Comparison of ENCODE assay signal across 14 cellular contexts in genomic region chr6:100035873-100036653, GRCh38. TPM values are rescaled to one million over a fixed set of nuclear protein-coding genes. Genes with fewer than 3 reads are reported as not detected.
DNase-seq lines count a peak whose midpoint lies in the region; ATAC-seq, FAIRE-seq and TF ChIP-seq lines count a peak whose summit lies in the region.
"Had no signal": no experiment of that assay in that cellular context is flagged by ENCODE, and none has a peak within 500 bp of the region (broad histone marks: within the 10 kb centered on the region; RNA-seq: fewer than 3 reads in every experiment).

No MANE protein-coding gene starts in this region.

- no peaks in the 10 kb centered on the region for H3K36me3 ChIP-seq in K562 (ENCODE audit: control insufficient read depth, insufficient read depth, low read length)
- no peaks in the 10 kb centered on the region for H3K36me3 ChIP-seq in CD4-positive, alpha-beta memory T cell (ENCODE audit: insufficient read depth, low read length)
- no peaks in the 10 kb centered on the region for H3K36me3 ChIP-seq in right atrium auricular region

- no peak overlapping the region for H2AFZ ChIP-seq in K562 (ENCODE audit: low read depth, low read length)

- intact Hi-C loops in K562 (cut with micrococcal nuclease), result no loop called here
- intact Hi-C loops in CD4-positive, alpha-beta memory T cell (cut with micrococcal nuclease), result no loop called here
- intact Hi-C loops in head of caudate nucleus (cut with DNase I), result no loop called here

- H3K9me3 Mint-ChIP-seq in CD4-positive, alpha-beta memory T cell, result peaks cover 3 to 24% (median 14%) of the 10 kb centered on the region in 8 donors

- ATAC-seq in GM18499 (IDR thresholded peaks at IDR 0.05; ENCODE audit: insufficient read depth, unreplicated experiment) (peak; percentile 57), GM21447 (IDR thresholded peaks at IDR 0.05; ENCODE audit: unreplicated experiment) (peak; percentile 91), HG03159 (IDR thresholded peaks at IDR 0.05; ENCODE audit: unreplicated experiment) (peak; percentile 87), K562 (no peak)
- ATAC-seq: esophagus mucosa had no signal

- no peaks in the 10 kb centered on the region for H3K9me1 ChIP-seq in K562 (ENCODE audit: control insufficient read depth, insufficient read depth, low read length)

- no peaks in the 10 kb centered on the region for H3K79me2 ChIP-seq in K562 (ENCODE audit: control insufficient read depth, insufficient read depth, low read length)

- no peak overlapping the region for H3K4me2 ChIP-seq in K562 (ENCODE audit: insufficient read depth, low read length)

- H3K27me3 ChIP-seq in K562 (ENCODE audit: control insufficient read depth in 2 of 2, insufficient read depth in 2 of 2, low read length in 2 of 2), result no peaks in the 10 kb centered on the region
- H3K27me3 ChIP-seq in CD4-positive, alpha-beta memory T cell (ENCODE audit: insufficient read depth, low read length), result no peaks in the 10 kb centered on the region
- H3K27me3 ChIP-seq in right atrium auricular region, result no peaks in the 10 kb centered on the region

- POLR2A ChIA-PET in K562 (lab: Yijun Ruan, JAX), result no interaction called here
- POLR2A ChIA-PET in CD4-positive, alpha-beta memory T cell (lab: Charles Lee; ENCODE audit: partially characterized antibody), result no interaction called here

- H3K4me3 ChIP-seq in K562, result no peak overlapping the region
- H3K4me3 ChIP-seq in CD4-positive, alpha-beta memory T cell (ENCODE audit: low read length in 2 of 2), result no peak overlapping the region
- no peak overlapping the region for H3K4me3 ChIP-seq in right atrium auricular region

- H3K4me3 Mint-ChIP-seq in CD4-positive, alpha-beta memory T cell, result no peak overlapping the region
- H3K4me3 Mint-ChIP-seq: CD14-positive monocyte had no signal

- H3K27me3 Mint-ChIP-seq in CD4-positive, alpha-beta memory T cell, result peaks cover 3% of the 10 kb centered on the region in 2 donors

- no peak overlapping the region for H3K27ac ChIP-seq in K562 (ENCODE audit: extremely low read depth, low read depth, low read length)
- no peak overlapping the region for H3K27ac ChIP-seq in CD4-positive, alpha-beta memory T cell (ENCODE audit: low read depth, low read length)
- H3K27ac ChIP-seq in right atrium auricular region, result no peak overlapping the region

- in situ Hi-C loops in K562 (cut with MboI), result no loop called here

- no TSS peak for BruUV-seq in K562 (replicated peaks; lab: Mats Ljungman, UMichigan)

- no peak for TF ChIP-seq RAD21 in K562 (CRISPR knock-in tag; conservative IDR thresholded peaks at IDR 0.05 in 1 of 2, IDR thresholded peaks at IDR 0.05 in 1 of 2)

- 2% methylated on average over 8 of the region's 8 CpGs for WGBS in K562 (ENCODE audit: insufficient coverage, low coverage, missing lambda C conversion rate)

- no peak for TF ChIP-seq POLR2A in K562 (conservative IDR thresholded peaks at IDR 0.05)

- CTCF ChIA-PET in K562 (lab: Yijun Ruan, JAX; ENCODE audit: low intra/inter-chr PET ratio), result no interaction called here
- CTCF ChIA-PET in CD4-positive, alpha-beta memory T cell (lab: Charles Lee; ENCODE audit: partially characterized antibody), result interaction anchor here (1.2 to 1.5 kb wide), 2 partner anchors 34 to 41 kb away, joined by 3 to 5 read pairs; no protein-coding TSS in a partner anchor

- no peak for DNase-seq in K562 (ENCODE audit: extremely low read depth in 1 of 4, low spot score in 3 of 4)
- DNase-seq in CD4-positive, alpha-beta memory T cell, result no peak
- DNase-seq in right atrium auricular region (ENCODE audit: low spot score), result no peak
- no peak for DNase-seq in head of caudate nucleus
- DNase-seq in NAMALWA (ENCODE audit: low spot score), result no peak
- DNase-seq: activated CD8-positive, alpha-beta memory T cell treated with anti-CD3 and anti-CD28 coated beads, Interleukin-2, amount 50 U/mL, for 4 hours; stimulated activated CD4-positive, alpha-beta T cell treated with anti-CD3 and anti-CD28 coated beads, Interleukin-2, amount 100 ng/mL, for 24 hours had no signal

- H3K9ac ChIP-seq in K562 (ENCODE audit: insufficient read depth in 1 of 2, low read depth in 2 of 2, low read length in 2 of 2), result no peak overlapping the region

- no peak for TF ChIP-seq EP300 in K562 (IDR thresholded peaks at IDR 0.05; ENCODE audit: low read length)

- TF ChIP-seq CTCF in K562 (IDR thresholded peaks at IDR 0.05 in 2 of 3, conservative IDR thresholded peaks at IDR 0.05 in 1 of 3; ENCODE audit: insufficient read depth in 2 of 3, low read depth in 1 of 3, low read length in 3 of 3), result no peak
- TF ChIP-seq CTCF in right atrium auricular region (IDR thresholded peaks at IDR 0.05), result no peak

- no peaks in the 10 kb centered on the region for H3K36me3 Mint-ChIP-seq in CD4-positive, alpha-beta memory T cell
- H3K36me3 Mint-ChIP-seq: CD14-positive monocyte had no signal

- H3K4me1 Mint-ChIP-seq in CD4-positive, alpha-beta memory T cell, result peaks cover 0 to 7% (median 5%) of the 10 kb centered on the region in 4 donors
- H3K4me1 Mint-ChIP-seq: CD14-positive monocyte had no signal

- H3K4me1 ChIP-seq in K562 (replicated peaks in 1 of 2; ENCODE audit: control insufficient read depth in 2 of 2, insufficient read depth in 2 of 2, low read length in 2 of 2) (no peaks in the 10 kb centered on the region), right atrium auricular region (no peaks in the 10 kb centered on the region)
- H3K4me1 ChIP-seq in CD4-positive, alpha-beta memory T cell (ENCODE audit: insufficient read depth, low read length), result no peaks in the 10 kb centered on the region

- FAIRE-seq in K562 (lab: Jason Lieb, UNC), result peak; percentile 48

- no peaks in the 10 kb centered on the region for H3K9me3 ChIP-seq in K562 (replicated peaks; ENCODE audit: control insufficient read depth, insufficient read depth, low read depth, low read length)
- H3K9me3 ChIP-seq in CD4-positive, alpha-beta memory T cell (ENCODE audit: control insufficient read depth in 1 of 2, low read length in 2 of 2), result no peaks in the 10 kb centered on the region
- H3K9me3 ChIP-seq in right atrium auricular region, result peaks cover 0 to 4% of the 10 kb centered on the region in 2 donors

- H4K20me1 ChIP-seq in K562 (replicated peaks; ENCODE audit: control insufficient read depth, insufficient read depth, low read length), result no peaks in the 10 kb centered on the region

- no peak overlapping the region for H3K27ac Mint-ChIP-seq in CD4-positive, alpha-beta memory T cell
- H3K27ac Mint-ChIP-seq: CD14-positive monocyte had no signal

TF ChIP-seq in K562, 482 proteins besides CTCF, POLR2A, EP300 and RAD21:
- no peak for TF ChIP-seq MTA3 (IDR thresholded peaks at IDR 0.05; ENCODE audit: borderline replicate concordance)
- no peak for TF ChIP-seq ZNF57 (CRISPR knock-in tag; IDR thresholded peaks at IDR 0.05)
- TF ChIP-seq ZNF121 (CRISPR knock-in tag; conservative IDR thresholded peaks at IDR 0.05), result no peak
- TF ChIP-seq FUS (optimal IDR thresholded peaks at IDR 0.05; ENCODE audit: low read depth, low read length), result no peak
- no peak for TF ChIP-seq ZNF274 (IDR thresholded peaks at IDR 0.05; ENCODE audit: borderline replicate concordance, low read depth, low read length)
- no peak for TF ChIP-seq BRF2 (IDR thresholded peaks at IDR 0.05; ENCODE audit: borderline replicate concordance, insufficient read depth, insufficient read length)
TF ChIP-seq in K562: peak in this region for 0.

RNA-seq across cellular contexts. Expression of gene MCHR2, which starts 42.0 kb away (rescaled TPM):
- total RNA-seq in K562 (2011; cell fraction: chromatin; rRNA removed; ENCODE audit: low replicate concordance), result not detected in 2 replicates
- not detected in 2 replicates for total RNA-seq in K562 (2011; cell fraction: nucleolus; rRNA removed)
- not detected in 2 replicates for total RNA-seq in K562 (2011; cell fraction: nucleoplasm; rRNA removed)
- not detected in 2 replicates for total RNA-seq in K562 (2014; rRNA removed)
- total RNA-seq in K562 (2014; rRNA removed; fragmentation: Illumina TruSeq; extraction: Trizol), result not detected in 2 replicates
- total RNA-seq in K562 (2015; rRNA removed; fragmentation: Illumina TruSeq; extraction: Trizol), result not detected in 2 replicates
- not detected in 2 replicates for total RNA-seq in K562 (2021)
- not detected in 2 replicates for polyA plus RNA-seq in K562 (2011; rRNA removed)
- polyA plus RNA-seq in K562 (2011; cell fraction: cytosol; rRNA removed), result not detected in 2 replicates
- polyA plus RNA-seq in K562 (2011; cell fraction: nucleus; rRNA removed), result not detected in 2 replicates
- not detected in 2 replicates for polyA plus RNA-seq in K562 (2012)
- polyA plus RNA-seq in K562 (2014; fragmentation: Illumina TruSeq; extraction: Trizol), result not detected in 2 replicates
- not detected for polyA plus RNA-seq in K562 (2014; fragmentation: Nextera tagmentation; extraction: Ambion mirVana)
- not detected in 2 replicates for polyA plus RNA-seq in K562 (2014; rRNA removed)
- not detected in 2 replicates for polyA minus RNA-seq in K562 (2011; rRNA and poly(A)+ RNA removed)
- not detected in 2 replicates for polyA minus RNA-seq in K562 (2011; cell fraction: cytosol; rRNA and poly(A)+ RNA removed)
- polyA minus RNA-seq in K562 (2011; cell fraction: nucleus; rRNA and poly(A)+ RNA removed), result not detected in 2 replicates
- total RNA-seq in CD4-positive, alpha-beta memory T cell, result not detected
- not detected for polyA plus RNA-seq in CD4-positive, alpha-beta memory T cell
- not detected for total RNA-seq in right atrium auricular region
- total RNA-seq: esophagus mucosa, OCI-LY7 had no signal
- polyA plus RNA-seq: CD14-positive monocyte, neural cell had no signal
